ENCODE assay signal across 9 cellular contexts in the genomic region with DNA sequence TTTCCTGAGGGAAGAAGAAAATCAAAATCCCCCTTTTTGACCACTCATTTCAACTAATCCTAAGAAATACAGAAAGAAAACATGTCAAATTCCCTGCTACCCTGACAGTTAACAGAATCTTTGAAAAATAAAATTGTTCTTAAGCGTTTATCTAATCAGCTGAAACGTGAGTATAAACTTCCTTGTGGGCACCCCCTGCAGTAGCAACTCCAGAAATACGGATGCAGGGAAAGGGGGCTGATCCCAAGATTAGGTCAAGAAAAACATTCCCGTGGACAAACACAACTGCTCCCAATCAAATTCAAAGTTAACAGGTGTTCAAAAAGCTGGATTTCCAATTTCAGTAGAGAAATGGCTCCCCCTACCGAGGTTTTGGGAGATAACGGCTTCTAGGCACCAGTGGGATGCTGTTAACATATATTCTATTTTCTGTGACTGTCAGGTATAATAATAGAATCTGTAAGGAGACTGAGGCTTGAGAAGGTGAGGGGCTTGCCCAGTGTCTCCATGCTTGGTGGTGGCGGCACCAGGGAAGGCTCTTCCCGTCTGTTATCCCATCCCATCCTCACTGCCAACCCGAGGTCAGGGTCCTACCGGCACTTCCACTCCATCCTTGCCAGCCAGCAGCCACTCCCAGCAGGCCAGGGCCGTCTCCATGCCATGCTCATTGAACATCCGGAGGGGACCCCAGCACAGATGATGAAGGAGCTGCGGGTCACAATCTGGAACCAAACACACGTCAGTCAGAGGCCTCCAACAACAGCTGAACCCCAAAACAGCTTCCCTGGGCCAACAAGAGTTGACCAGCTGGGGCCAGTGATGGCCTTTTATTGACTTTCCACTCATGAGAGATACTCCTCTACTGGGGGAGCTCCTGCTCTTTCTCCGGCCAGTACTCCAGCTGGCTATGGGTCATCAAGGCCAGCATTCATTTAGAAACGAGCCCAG. TPM values are rescaled to one million over a fixed set of nuclear protein-coding genes. Genes with fewer than 3 reads are reported as not detected.
DNase-seq lines count a peak whose midpoint lies in the region; ATAC-seq, FAIRE-seq and TF ChIP-seq lines count a peak whose summit lies in the region.
"Had no signal": no experiment of that assay in that cellular context is flagged by ENCODE, and none has a peak within 500 bp of the region (broad histone marks: within the 10 kb centered on the region; RNA-seq: fewer than 3 reads in every experiment).

No MANE protein-coding gene starts in this region.

- no peaks in the 10 kb centered on the region for H3K9me3 Mint-ChIP-seq in CD4-positive, alpha-beta T cell

- peak in 8 of 10 experiments; percentile 9 to 36 (median 31) for DNase-seq in CD4-positive, alpha-beta T cell
- DNase-seq in H7 (peak; percentile 86), RPMI8226 (peak; percentile 18), K562 (ENCODE audit: extremely low read depth in 1 of 4, low spot score in 3 of 4) (peak; percentile 87 to 93 (median 90)), HepG2 (ENCODE audit: low spot score) (peak; percentile 44), suprapubic skin (ENCODE audit: low spot score in 2 of 2) (no peak), GM19238 (ENCODE audit: insufficient read length, low spot score) (no peak), GM12891 (ENCODE audit: insufficient read length, low spot score) (no peak)

- TF ChIP-seq RAD21 in K562 (CRISPR knock-in tag; conservative IDR thresholded peaks at IDR 0.05 in 1 of 2, IDR thresholded peaks at IDR 0.05 in 1 of 2) (peak; percentile 54 to 86), HepG2 (CRISPR knock-in tag; IDR thresholded peaks at IDR 0.05) (peak; percentile 38; the same call in 1 of the 2 replicates)

- ATAC-seq in CD4-positive, alpha-beta T cell (ENCODE audit: poor library complexity) = no peak
- ATAC-seq in K562 (peak; percentile 78), HepG2 (peak; percentile 45)

- TF ChIP-seq EP300 in K562 (IDR thresholded peaks at IDR 0.05; ENCODE audit: low read length) (no peak), HepG2 (IDR thresholded peaks at IDR 0.05; ENCODE audit: low read depth in 2 of 2, low read length in 2 of 2) (no peak), HepG2 (CRISPR knock-in tag; IDR thresholded peaks at IDR 0.05; ENCODE audit: borderline replicate concordance) (no peak), suprapubic skin (IDR thresholded peaks at IDR 0.05) (no peak)

- peaks cover 5% of the 10 kb centered on the region for H3K4me1 Mint-ChIP-seq in CD4-positive, alpha-beta T cell (ENCODE audit: low read depth)

- no peaks in the 10 kb centered on the region for H3K27me3 Mint-ChIP-seq in CD4-positive, alpha-beta T cell

- H2AFZ ChIP-seq in K562 (ENCODE audit: low read depth, low read length) (no peak overlapping the region), HepG2 (ENCODE audit: low read length) (no peak overlapping the region)

- POLR2A ChIA-PET in CD4-positive, alpha-beta T cell (lab: Charles Lee) = interaction anchor here (0.9 kb wide), 1 partner anchor 176 kb away, joined by 3 read pairs; no protein-coding TSS in a partner anchor
- POLR2A ChIA-PET in K562 (lab: Yijun Ruan, JAX) = interaction anchor here (0.6 to 2.1 kb wide), 20 partner anchors 8 to 324 kb away, joined by 3 to 11 read pairs (median 3); a partner anchor contains a TSS
- POLR2A ChIA-PET in HepG2 (lab: Yijun Ruan, JAX) = interaction anchor here (1.2 kb wide), 1 partner anchor 31 kb away, joined by 4 read pairs; no protein-coding TSS in a partner anchor

- in situ Hi-C loops in K562 (cut with MboI) = no loop called here
- in situ Hi-C loops in HepG2 (cut with HindIII; ENCODE audit: extremely low pct_ligation_motif_present, low pct_unique_long_range_greater_than_20kb) = no loop called here

- no peak overlapping the region for H3K4me3 Mint-ChIP-seq in CD4-positive, alpha-beta T cell

- H3K4me1 ChIP-seq in K562 (replicated peaks in 1 of 2; ENCODE audit: control insufficient read depth in 2 of 2, insufficient read depth in 2 of 2, low read length in 2 of 2) = no peaks in the 10 kb centered on the region
- H3K4me1 ChIP-seq in HepG2 (ENCODE audit: insufficient read depth, low read length) = no peaks in the 10 kb centered on the region
- H3K4me1 ChIP-seq in suprapubic skin = no peaks in the 10 kb centered on the region

- H3K4me3 ChIP-seq in H7 (ENCODE audit: insufficient read depth, low read depth, low read length) (no peak overlapping the region), K562 (no peak overlapping the region), HepG2 (replicated peaks in 1 of 3; ENCODE audit: insufficient read depth in 1 of 3, low read depth in 2 of 3, low read length in 3 of 3) (no peak overlapping the region), suprapubic skin (no peak overlapping the region)

- H3K9ac ChIP-seq in K562 (ENCODE audit: insufficient read depth in 1 of 2, low read depth in 2 of 2, low read length in 2 of 2) (0 out of 4 replicates have a peak overlapping the region, but pooled peaks of 1 of the 2 experiments have one; percentile 0), HepG2 (ENCODE audit: insufficient read depth, low read depth, low read length) (no peak overlapping the region)

- H3K36me3 Mint-ChIP-seq in CD4-positive, alpha-beta T cell (ENCODE audit: low read depth) = peaks cover 69% of the 10 kb centered on the region

- no peak overlapping the region for H3K27ac Mint-ChIP-seq in CD4-positive, alpha-beta T cell

- TF ChIP-seq CTCF in CD4-positive, alpha-beta T cell (IDR thresholded peaks at IDR 0.05) = peak; percentile 81
- TF ChIP-seq CTCF in K562 (IDR thresholded peaks at IDR 0.05 in 2 of 3, conservative IDR thresholded peaks at IDR 0.05 in 1 of 3; ENCODE audit: insufficient read depth in 2 of 3, low read depth in 1 of 3, low read length in 3 of 3) (peak; percentile 94 to 100 (median 99)), HepG2 (CRISPR knock-in tag; IDR thresholded peaks at IDR 0.05) (peak; percentile 71), suprapubic skin (IDR thresholded peaks at IDR 0.05) (peak; percentile 20 to 29)

- intact Hi-C loops in CD4-positive, alpha-beta T cell (cut with DNase I, micrococcal nuclease) = loop anchor here (1.0 to 5.0 kb wide), 5 partner anchors 37 to 585 kb away; no protein-coding TSS in a partner anchor
- intact Hi-C loops in K562 (cut with micrococcal nuclease) = loop anchor here (2.0 to 5.0 kb wide), 5 partner anchors 40 to 325 kb away; no protein-coding TSS in a partner anchor
- intact Hi-C loops in HepG2 (cut with micrococcal nuclease; ENCODE audit: unreplicated experiment) = loop anchor here (1.0 kb wide), 1 partner anchor 30 kb away; no protein-coding TSS in a partner anchor

- H3K9me3 ChIP-seq in CD4-positive, alpha-beta T cell (ENCODE audit: control insufficient read depth, low read length) = no peaks in the 10 kb centered on the region
- peaks cover 11% of the 10 kb centered on the region for H3K9me3 ChIP-seq in K562 (replicated peaks; ENCODE audit: control insufficient read depth, insufficient read depth, low read depth, low read length)
- no peaks in the 10 kb centered on the region for H3K9me3 ChIP-seq in HepG2 (ENCODE audit: low read length)
- no peaks in the 10 kb centered on the region for H3K9me3 ChIP-seq in suprapubic skin

- TF ChIP-seq POLR2A in K562 (conservative IDR thresholded peaks at IDR 0.05) (no peak), HepG2 (IDR thresholded peaks at IDR 0.05; ENCODE audit: insufficient read depth in 1 of 2, low read depth in 2 of 2, low read length in 2 of 2) (no peak), suprapubic skin (IDR thresholded peaks at IDR 0.05) (no peak), GM12891 (IDR thresholded peaks at IDR 0.05; ENCODE audit: low read depth, low read length) (no peak)

- H4K20me1 ChIP-seq in K562 (replicated peaks; ENCODE audit: control insufficient read depth, insufficient read depth, low read length) (no peaks in the 10 kb centered on the region; the same call in 1 of the 2 replicates), HepG2 (ENCODE audit: insufficient read depth, low read length) (no peaks in the 10 kb centered on the region)

- no TSS peak for BruUV-seq in K562 (replicated peaks; lab: Mats Ljungman, UMichigan)
- BruUV-seq in HepG2 (replicated peaks; lab: Mats Ljungman, UMichigan) = no TSS peak

- H3K36me3 ChIP-seq in H7 (replicated peaks; ENCODE audit: control insufficient read depth, insufficient read depth, low read length) = no peaks in the 10 kb centered on the region
- peaks cover 59% of the 10 kb centered on the region for H3K36me3 ChIP-seq in K562 (ENCODE audit: control insufficient read depth, insufficient read depth, low read length)
- peaks cover 4 to 24% of the 10 kb centered on the region in 2 experiments; a peak in 3 of 5 replicates for H3K36me3 ChIP-seq in HepG2 (replicated peaks in 1 of 2; ENCODE audit: control insufficient read depth in 1 of 2, insufficient read depth in 2 of 2, low read length in 2 of 2)
- peaks cover 61% of the 10 kb centered on the region for H3K36me3 ChIP-seq in suprapubic skin

- peak; percentile 80 for FAIRE-seq in K562 (lab: Jason Lieb, UNC)
- peak; percentile 49 for FAIRE-seq in HepG2 (lab: Jason Lieb, UNC)
- FAIRE-seq in GM12891 (lab: Jason Lieb, UNC) = no peak

- no peak overlapping the region for H3K27ac ChIP-seq in CD4-positive, alpha-beta T cell (ENCODE audit: low read depth, low read length)
- H3K27ac ChIP-seq in K562 (ENCODE audit: extremely low read depth, low read depth, low read length) (no peak overlapping the region), HepG2 (ENCODE audit: extremely low read length, insufficient read depth, low read length) (no peak overlapping the region), suprapubic skin (no peak overlapping the region)

- WGBS in K562 (ENCODE audit: insufficient coverage, low coverage, missing lambda C conversion rate) = 63% methylated on average over 16 of the region's 16 CpGs
- WGBS in HepG2 (ENCODE audit: low lambda C conversion rate) = 48% methylated on average over 11 of the region's 16 CpGs
- WGBS in suprapubic skin = 77% methylated on average over 15 of the region's 16 CpGs

- CTCF ChIA-PET in CD4-positive, alpha-beta T cell (lab: Charles Lee) = interaction anchor here (0.8 to 1.4 kb wide), 7 partner anchors 10 to 585 kb away, joined by 3 to 7 read pairs (median 5); no protein-coding TSS in a partner anchor
- CTCF ChIA-PET in K562 (lab: Yijun Ruan, JAX; ENCODE audit: low intra/inter-chr PET ratio) (interaction anchor here (0.5 to 3.1 kb wide), 12 partner anchors 19 to 585 kb away, joined by 3 to 28 read pairs (median 5); no protein-coding TSS in a partner anchor), HepG2 (lab: Yijun Ruan, JAX; ENCODE audit: low intra/inter-chr PET ratio, low total read pairs) (interaction anchor here (1.2 to 1.6 kb wide), 4 partner anchors 30 to 178 kb away, joined by 3 to 9 read pairs (median 4); no protein-coding TSS in a partner anchor)

- H3K9me1 ChIP-seq in K562 (ENCODE audit: control insufficient read depth, insufficient read depth, low read length) = peaks cover 5% of the 10 kb centered on the region

- H3K4me2 ChIP-seq in K562 (ENCODE audit: insufficient read depth, low read length) = no peak overlapping the region
- H3K4me2 ChIP-seq in HepG2 (ENCODE audit: low read depth, low read length) = no peak overlapping the region

- no peaks in the 10 kb centered on the region for H3K27me3 ChIP-seq in CD4-positive, alpha-beta T cell (ENCODE audit: control insufficient read depth, insufficient read depth, low read length)
- H3K27me3 ChIP-seq in H7 (ENCODE audit: control insufficient read depth, insufficient read depth, low read length) = no peaks in the 10 kb centered on the region
- H3K27me3 ChIP-seq in K562 (ENCODE audit: control insufficient read depth in 2 of 2, insufficient read depth in 2 of 2, low read length in 2 of 2) = no peaks in the 10 kb centered on the region
- H3K27me3 ChIP-seq in HepG2 (ENCODE audit: control insufficient read depth in 1 of 2, insufficient read depth in 2 of 2, low read length in 2 of 2) = no peaks in the 10 kb centered on the region
- no peaks in the 10 kb centered on the region for H3K27me3 ChIP-seq in suprapubic skin

- no peaks in the 10 kb centered on the region for H3K79me2 ChIP-seq in K562 (ENCODE audit: control insufficient read depth, insufficient read depth, low read length)
- no peaks in the 10 kb centered on the region for H3K79me2 ChIP-seq in HepG2 (ENCODE audit: insufficient read depth, low read length)

RNA-seq across cellular contexts. Expression of a gene that starts 32.0 kb away (rescaled TPM):
- total RNA-seq in CD4-positive, alpha-beta T cell = not detected
- 0.07 TPM in 1 of 2 replicates, not detected in the other for total RNA-seq in H7 (2014; rRNA removed; shearing (Covaris generic))
- total RNA-seq in K562 (2011; cell fraction: chromatin; rRNA removed; ENCODE audit: low replicate concordance) = not detected in 2 replicates
- not detected in 2 replicates for total RNA-seq in K562 (2011; cell fraction: nucleolus; rRNA removed)
- not detected in 2 replicates for total RNA-seq in K562 (2011; cell fraction: nucleoplasm; rRNA removed)
- total RNA-seq in K562 (2014; rRNA removed) (not detected in 2 replicates), K562 (2014; rRNA removed; fragmentation: Illumina TruSeq; extraction: Trizol) (not detected in 2 replicates), K562 (2015; rRNA removed; fragmentation: Illumina TruSeq; extraction: Trizol) (not detected in 2 replicates), K562 (2021) (0.09 and 0.22 TPM in 2 replicates), HepG2 (2016; rRNA removed; fragmentation: Illumina TruSeq; extraction: Trizol) (55.6 and 111 TPM in 2 replicates), suprapubic skin (under 1 TPM in 1 of 4 donors, not detected in 3; 0.40 TPM)
- polyA plus RNA-seq in K562 (2011; rRNA removed) (not detected in 2 replicates), K562 (2014; fragmentation: Illumina TruSeq; extraction: Trizol) (not detected in 2 replicates), K562 (2014; fragmentation: Nextera tagmentation; extraction: Ambion mirVana) (under 1 TPM; 0.04 to 0.11 TPM), K562 (2014; rRNA removed) (not detected in 2 replicates), HepG2 (2011; rRNA removed) (350 and 408 TPM in 2 replicates)
- not detected in 2 replicates for polyA plus RNA-seq in K562 (2011; cell fraction: cytosol; rRNA removed)
- polyA plus RNA-seq in K562 (2011; cell fraction: nucleus; rRNA removed) = not detected in 2 replicates
- polyA plus RNA-seq in K562 (2012) = 0.11 and 0.16 TPM in 2 replicates
- polyA minus RNA-seq in K562 (2011; rRNA and poly(A)+ RNA removed) = not detected in 2 replicates
- 1.0 TPM in 1 of 2 replicates, not detected in the other for polyA minus RNA-seq in K562 (2011; cell fraction: cytosol; rRNA and poly(A)+ RNA removed)
- not detected in 2 replicates for polyA minus RNA-seq in K562 (2011; cell fraction: nucleus; rRNA and poly(A)+ RNA removed)
- total RNA-seq in HepG2 (2016; cell fraction: cytosol; rRNA removed; fragmentation: Illumina TruSeq; extraction: Trizol; ENCODE audit: low read depth) = 16.4 and 19.8 TPM in 2 replicates
- 53.2 and 106 TPM in 2 replicates for total RNA-seq in HepG2 (2016; cell fraction: insoluble cytoplasmic fraction; rRNA removed; fragmentation: Illumina TruSeq; extraction: Trizol)
- 35.3 and 35.7 TPM in 2 replicates for total RNA-seq in HepG2 (2016; cell fraction: membrane; rRNA removed; fragmentation: Illumina TruSeq; extraction: Trizol)
- total RNA-seq in HepG2 (2016; cell fraction: nucleus; rRNA removed; fragmentation: Illumina TruSeq; extraction: Trizol) = 108 and 133 TPM in 2 replicates
- 341 and 453 TPM in 2 replicates for polyA plus RNA-seq in HepG2 (2011; cell fraction: cytosol; rRNA removed)
- polyA plus RNA-seq in HepG2 (2011; cell fraction: nucleus; rRNA removed) = 146 and 188 TPM in 2 replicates
- 497 and 593 TPM in 2 replicates for polyA plus RNA-seq in HepG2 (2012)
- 30.3 and 32.4 TPM in 2 replicates for polyA plus RNA-seq in HepG2 (2016; cell fraction: cytosol; fragmentation: Illumina TruSeq; extraction: Trizol; ENCODE audit: low read depth)
- 91.5 and 101 TPM in 2 replicates for polyA plus RNA-seq in HepG2 (2016; cell fraction: insoluble cytoplasmic fraction; fragmentation: Illumina TruSeq; extraction: Trizol; ENCODE audit: low read depth)
- polyA plus RNA-seq in HepG2 (2016; cell fraction: membrane; fragmentation: Illumina TruSeq; extraction: Trizol; ENCODE audit: low read depth) = 45.7 and 51.9 TPM in 2 replicates
- polyA plus RNA-seq in HepG2 (2016; cell fraction: nucleus; fragmentation: Illumina TruSeq; extraction: Trizol; ENCODE audit: insufficient read depth, low read depth) = 228 and 244 TPM in 2 replicates
- 0.37 and 351 TPM in 2 replicates for polyA minus RNA-seq in HepG2 (2011; rRNA and poly(A)+ RNA removed; ENCODE audit: low replicate concordance)
- 132 and 186 TPM in 2 replicates for polyA minus RNA-seq in HepG2 (2011; cell fraction: cytosol; rRNA and poly(A)+ RNA removed)
- polyA minus RNA-seq in HepG2 (2011; cell fraction: nucleus; rRNA and poly(A)+ RNA removed) = 67.9 and 98.5 TPM in 2 replicates
- polyA plus RNA-seq in GM12891 (2012; ENCODE audit: low read depth, missing spikeins) = 0.04 TPM
- total RNA-seq: skeletal muscle tissue had no signal

Comparison
In these comparisons a context has a peak if more than half of its experiments do, and no peak if none do; other contexts are left out.
1. DNase-seq: peak in CD4-positive, alpha-beta T cell (8 of 10), H7 (single experiment), RPMI8226 (single experiment), K562 (4 of 4) and HepG2 (single experiment); none in suprapubic skin (0 of 2), GM19238 (single experiment) and GM12891 (single experiment).
2. CTCF ChIP-seq: peak in every context shown above with its lines; median percentile 99 in K562; 81 in CD4-positive, alpha-beta T cell; 71 in HepG2; 24 in suprapubic skin.
3. RNA of a gene that starts 32.0 kb away (total RNA-seq): 16.4 to 133 TPM in HepG2; 0.40 TPM in suprapubic skin, 0.07 TPM in H7, 0.09 to 0.22 TPM in K562 and not detected in CD4-positive, alpha-beta T cell; every median in the first group is over 10 times any median in the second.